16 cellular contexts compared by ENCODE assay signal in the genomic region with DNA sequence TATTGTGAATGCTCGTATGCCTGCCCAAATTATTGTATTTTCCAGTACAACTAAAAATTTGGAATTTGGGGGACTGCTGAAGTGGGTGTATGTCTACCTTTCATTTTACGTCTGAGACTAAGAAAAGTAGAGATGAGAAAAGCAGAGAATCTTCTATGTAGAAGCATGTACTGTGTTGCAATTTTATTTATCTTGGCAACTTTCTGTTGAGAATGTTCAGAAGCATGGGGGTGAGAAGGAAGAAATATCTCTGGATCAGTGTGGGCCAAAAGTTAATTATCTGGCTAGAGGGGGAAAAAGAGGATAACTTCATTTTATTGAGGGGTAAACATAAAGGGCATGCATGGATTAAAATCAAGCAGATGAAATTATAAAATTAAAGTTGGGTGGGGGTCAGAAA. TPM values are rescaled to one million over a fixed set of nuclear protein-coding genes. Genes with fewer than 3 reads are reported as not detected.
A peak's percentile ranks its signal among the peaks of the same experiment; 100 is the strongest.
DNase-seq lines count a peak whose midpoint lies in the region; ATAC-seq and TF ChIP-seq lines count a peak whose summit lies in the region.
"Had no signal": no experiment of that assay in that cellular context is flagged by ENCODE, and none has a peak within 500 bp of the region (broad histone marks: within the 10 kb centered on the region; RNA-seq: fewer than 3 reads in every experiment).

No MANE protein-coding gene starts in this region.

- no peaks in the 10 kb centered on the region for H3K27me3 ChIP-seq in PC-3 (ENCODE audit: low read length)
- H3K27me3 ChIP-seq in BE2C = no peaks in the 10 kb centered on the region
- H3K27me3 ChIP-seq: esophagus muscularis mucosa, heart left ventricle, tibial artery had no signal

- H3K27ac ChIP-seq in PC-3 (ENCODE audit: low read length) = peak overlapping the region; percentile 62
- H3K27ac ChIP-seq: tibial artery had no signal

- POLR2A ChIA-PET in activated CD4-positive, alpha-beta memory T cell treated with anti-CD3 and anti-CD28 coated beads for 36 hours (lab: Charles Lee) = interaction anchor here (1.1 to 1.2 kb wide), 2 partner anchors 15 to 29 kb away, joined by 3 to 5 read pairs; no protein-coding TSS in a partner anchor
- POLR2A ChIA-PET in activated CD4-positive, alpha-beta memory T cell treated with anti-CD3 and anti-CD28 coated beads, Interleukin-2, amount 10 ng/mL, durations not matched to agents 7 days and 5 days (lab: Charles Lee) = interaction anchor here (1.3 to 2.3 kb wide), 4 partner anchors 25 to 64 kb away, joined by 3 to 7 read pairs (median 4); no protein-coding TSS in a partner anchor
- POLR2A ChIA-PET in PC-3 (lab: Charles Lee; ENCODE audit: unreplicated experiment) = no interaction called here

- peak overlapping the region; percentile 77 for H3K4me2 ChIP-seq in PC-3 (ENCODE audit: low read length)

- no peaks in the 10 kb centered on the region for H3K79me2 ChIP-seq in PC-3 (ENCODE audit: low read length)

- H3K4me3 ChIP-seq in PC-3 (ENCODE audit: low read length) (no peak overlapping the region), fibroblast of the aortic adventitia (ENCODE audit: low read depth, low read length) (no peak overlapping the region), BE2C (ENCODE audit: low read depth, low read length) (no peak overlapping the region)
- H3K4me3 ChIP-seq: esophagus muscularis mucosa, heart left ventricle, tibial artery had no signal

- no peak overlapping the region for H3K4me3 Mint-ChIP-seq in activated CD4-positive, alpha-beta memory T cell treated with anti-CD3 and anti-CD28 coated beads for 36 hours
- H3K4me3 Mint-ChIP-seq in activated CD4-positive, alpha-beta memory T cell treated with anti-CD3 and anti-CD28 coated beads, Interleukin-2, amount 10 ng/mL, durations not matched to agents 7 days and 5 days = no peak overlapping the region
- H3K4me3 Mint-ChIP-seq in nephron progenitor cell = no peak overlapping the region

- H3K36me3 ChIP-seq in PC-3 (ENCODE audit: low read depth, low read length) (no peaks in the 10 kb centered on the region), BE2C (no peaks in the 10 kb centered on the region)

- intact Hi-C loops in activated CD4-positive, alpha-beta memory T cell treated with anti-CD3 and anti-CD28 coated beads for 36 hours (cut with micrococcal nuclease) = no loop called here
- intact Hi-C loops in PC-3 (cut with micrococcal nuclease) = loop anchor here (2.0 to 10.0 kb wide), 4 partner anchors 17 to 131 kb away; partner anchors contain the start of genes ANXA2 and ICE2

- H3K27ac Mint-ChIP-seq in activated CD4-positive, alpha-beta memory T cell treated with anti-CD3 and anti-CD28 coated beads for 36 hours = peak overlapping the region; percentile 62
- H3K27ac Mint-ChIP-seq in activated CD4-positive, alpha-beta memory T cell treated with anti-CD3 and anti-CD28 coated beads, Interleukin-2, amount 10 ng/mL, durations not matched to agents 7 days and 5 days = no peak overlapping the region
- H3K27ac Mint-ChIP-seq in nephron progenitor cell = peak overlapping the region; percentile 5

- ATAC-seq in PC-3 = no peak

- BruUV-seq in PC-3 (replicated peaks; lab: Mats Ljungman, UMichigan) = no TSS peak

- peaks cover under 1% of the 10 kb centered on the region for H3F3A ChIP-seq in PC-3 (ENCODE audit: low read length, unreplicated experiment)

- peaks cover 51% of the 10 kb centered on the region for H3K36me3 Mint-ChIP-seq in activated CD4-positive, alpha-beta memory T cell treated with anti-CD3 and anti-CD28 coated beads for 36 hours
- peaks cover 56% of the 10 kb centered on the region for H3K36me3 Mint-ChIP-seq in activated CD4-positive, alpha-beta memory T cell treated with anti-CD3 and anti-CD28 coated beads, Interleukin-2, amount 10 ng/mL, durations not matched to agents 7 days and 5 days (ENCODE audit: low read depth)
- peaks cover 30% of the 10 kb centered on the region for H3K36me3 Mint-ChIP-seq in nephron progenitor cell (ENCODE audit: low read depth)

- TF ChIP-seq CTCF in PC-3 (conservative IDR thresholded peaks at IDR 0.05; ENCODE audit: low read depth, low read length) (no peak), fibroblast of the aortic adventitia (IDR thresholded peaks at IDR 0.05; ENCODE audit: insufficient read depth, low read length) (no peak), nephron progenitor cell (IDR thresholded peaks at IDR 0.05) (no peak), BE2C (IDR thresholded peaks at IDR 0.05; ENCODE audit: low read depth, low read length) (no peak)

- H3K9me3 Mint-ChIP-seq in activated CD4-positive, alpha-beta memory T cell treated with anti-CD3 and anti-CD28 coated beads for 36 hours = no peaks in the 10 kb centered on the region
- H3K9me3 Mint-ChIP-seq in activated CD4-positive, alpha-beta memory T cell treated with anti-CD3 and anti-CD28 coated beads, Interleukin-2, amount 10 ng/mL, durations not matched to agents 7 days and 5 days = no peaks in the 10 kb centered on the region
- H3K9me3 Mint-ChIP-seq in nephron progenitor cell = no peaks in the 10 kb centered on the region

- DNase-seq in activated CD4-positive, alpha-beta memory T cell treated with anti-CD3 and anti-CD28 coated beads for 36 hours = no peak
- DNase-seq in activated CD4-positive, alpha-beta memory T cell treated with anti-CD3 and anti-CD28 coated beads, Interleukin-2, amount 10 ng/mL, durations not matched to agents 7 days and 5 days = no peak
- DNase-seq in PC-3 (no peak), fibroblast of the aortic adventitia (ENCODE audit: low read depth) (peak; percentile 22), nephron progenitor cell (no peak), BE2C (no peak), SHP77 treated with DMSO at 0.1 percent for 48 hours (lab: John Stamatoyannopoulos, UW) (no peak), AG08396 (ENCODE audit: low spot score) (no peak)
- DNase-seq: activated naive CD4-positive, alpha-beta T cell treated with anti-CD3 and anti-CD28 coated beads, Interleukin-2, amount 50 U/mL, for 16 hours; DMS79; GOT3; OCI-M1; stimulated activated CD4-positive, alpha-beta T cell treated with anti-CD3 and anti-CD28 coated beads, Interleukin-12 subunit alpha, Interleukin-12 subunit beta, amount 100 ng/mL, for 4 hours; tibial artery had no signal

- H3K9me3 ChIP-seq in PC-3 (ENCODE audit: low read length) (no peaks in the 10 kb centered on the region), BE2C (no peaks in the 10 kb centered on the region)
- H3K9me3 ChIP-seq: esophagus muscularis mucosa, heart left ventricle, tibial artery had no signal

- CTCF ChIA-PET in activated CD4-positive, alpha-beta memory T cell treated with anti-CD3 and anti-CD28 coated beads for 36 hours (lab: Charles Lee) = interaction anchor here (0.9 to 2.0 kb wide), 6 partner anchors 17 to 407 kb away, joined by 3 to 11 read pairs (median 4); no protein-coding TSS in a partner anchor
- CTCF ChIA-PET in activated CD4-positive, alpha-beta memory T cell treated with anti-CD3 and anti-CD28 coated beads, Interleukin-2, amount 10 ng/mL, durations not matched to agents 7 days and 5 days (lab: Charles Lee) = no interaction called here
- CTCF ChIA-PET in PC-3 (lab: Charles Lee) = no interaction called here

- peak overlapping the region; percentile 22 for H3K9ac ChIP-seq in PC-3 (ENCODE audit: low read length)

- H2AFZ ChIP-seq in PC-3 (ENCODE audit: low read length) = no peak overlapping the region

- peaks cover 71% of the 10 kb centered on the region for H3K4me1 ChIP-seq in PC-3 (ENCODE audit: insufficient read depth, low read length)
- peaks cover 14% of the 10 kb centered on the region; the same call in 1 of the 2 replicates for H3K4me1 ChIP-seq in BE2C

- H3K4me1 Mint-ChIP-seq in activated CD4-positive, alpha-beta memory T cell treated with anti-CD3 and anti-CD28 coated beads for 36 hours (ENCODE audit: low read depth) = peaks cover 71% of the 10 kb centered on the region
- peaks cover 60% of the 10 kb centered on the region for H3K4me1 Mint-ChIP-seq in activated CD4-positive, alpha-beta memory T cell treated with anti-CD3 and anti-CD28 coated beads, Interleukin-2, amount 10 ng/mL, durations not matched to agents 7 days and 5 days
- H3K4me1 Mint-ChIP-seq in nephron progenitor cell = peaks cover 9% of the 10 kb centered on the region

- no peaks in the 10 kb centered on the region for H3K27me3 Mint-ChIP-seq in activated CD4-positive, alpha-beta memory T cell treated with anti-CD3 and anti-CD28 coated beads for 36 hours
- H3K27me3 Mint-ChIP-seq in activated CD4-positive, alpha-beta memory T cell treated with anti-CD3 and anti-CD28 coated beads, Interleukin-2, amount 10 ng/mL, durations not matched to agents 7 days and 5 days = no peaks in the 10 kb centered on the region
- H3K27me3 Mint-ChIP-seq in nephron progenitor cell (ENCODE audit: low read depth, poor library complexity) = no peaks in the 10 kb centered on the region

- no peaks in the 10 kb centered on the region for H4K20me1 ChIP-seq in PC-3 (ENCODE audit: low read length)

- no peaks in the 10 kb centered on the region for H3K9me2 ChIP-seq in PC-3 (replicated peaks; ENCODE audit: low read length)

RNA-seq across cellular contexts. Expression of gene ICE2, which starts 46.7 kb away (rescaled TPM):
- 10 to 100 TPM; 66.0 to 71.3 TPM for total RNA-seq in activated CD4-positive, alpha-beta memory T cell treated with anti-CD3 and anti-CD28 coated beads for 36 hours
- total RNA-seq in activated CD4-positive, alpha-beta memory T cell treated with anti-CD3 and anti-CD28 coated beads, Interleukin-2, amount 10 ng/mL, durations not matched to agents 7 days and 5 days = 10 to 100 TPM; 56.9 to 60.4 TPM
- total RNA-seq in PC-3 (2014; rRNA removed) = 14.8 and 23.7 TPM in 2 replicates
- 37.0 and 38.6 TPM in 2 replicates for total RNA-seq in fibroblast of the aortic adventitia (ENCODE audit: low replicate concordance)
- 48.5 TPM for polyA plus RNA-seq in BE2C (2012; ENCODE audit: insufficient read depth, insufficient read length, low read depth)
